In genomic region chr9:120730661-120731514, GRCh38 we compare ENCODE assay signal across 9 cellular contexts. TPM values are rescaled to one million over a fixed set of nuclear protein-coding genes. Genes with fewer than 3 reads are reported as not detected.
DNase-seq lines count a peak whose midpoint lies in the region; ATAC-seq and TF ChIP-seq lines count a peak whose summit lies in the region.
"Had no signal": no experiment of that assay in that cellular context is flagged by ENCODE, and none has a peak within 500 bp of the region (broad histone marks: within the 10 kb centered on the region; RNA-seq: fewer than 3 reads in every experiment).

No MANE protein-coding gene starts in this region.

- TF ChIP-seq CTCF in Calu3 (IDR thresholded peaks at IDR 0.05; ENCODE audit: unreplicated experiment) (no peak), dorsolateral prefrontal cortex (IDR thresholded peaks at IDR 0.05 in 54 of 56, conservative IDR thresholded peaks at IDR 0.05 in 2 of 56; ENCODE audit: low read depth in 1 of 56, partially characterized antibody in 56 of 56) (no peak)

- no peak overlapping the region for H3K4me2 ChIP-seq in mesenchymal stem cell (ENCODE audit: low read length, poor library complexity, severe bottlenecking)

- H4K91ac ChIP-seq in mesenchymal stem cell (ENCODE audit: low read length) = no peak overlapping the region

- H2BK12ac ChIP-seq in mesenchymal stem cell (ENCODE audit: low read length in 2 of 2) = no peak overlapping the region

- no peak overlapping the region for H3K9ac ChIP-seq in mesenchymal stem cell (ENCODE audit: low read length)

- DNase-seq in Calu3 = peak; percentile 70
- peak; percentile 57 for DNase-seq in NCI-H2029 (lab: John Stamatoyannopoulos, UW)
- DNase-seq in dorsolateral prefrontal cortex = no peak
- peak; percentile 76 for DNase-seq in mesenchymal stem cell
- no peak for DNase-seq in activated CD8-positive, alpha-beta memory T cell treated with anti-CD3 and anti-CD28 coated beads, Interleukin-2, amount 50 U/mL, for 4 hours
- DNase-seq: KBM-7 had no signal

- peaks cover 13% of the 10 kb centered on the region for H3K27me3 Mint-ChIP-seq in Calu3 (ENCODE audit: unreplicated experiment)

- H3K27ac ChIP-seq in dorsolateral prefrontal cortex (peak overlapping the region in 55 of 59 donors; percentile 1 to 83 (median 65)), mesenchymal stem cell (ENCODE audit: low read length, poor library complexity, severe bottlenecking) (peak overlapping the region; percentile 76)

- BruUV-seq in Calu3 (replicated peaks; lab: Mats Ljungman, UMichigan) = no TSS peak

- no peak overlapping the region for H2BK15ac ChIP-seq in mesenchymal stem cell (ENCODE audit: low read depth, poor library complexity, severe bottlenecking)

- intact Hi-C loops in Calu3 (cut with micrococcal nuclease; ENCODE audit: unreplicated experiment) = loop anchor here (5.0 kb wide), 1 partner anchor 114 kb away; no protein-coding TSS in a partner anchor
- intact Hi-C loops in dorsolateral prefrontal cortex (cut with DNase I) = no loop called here

- H3K4me3 Mint-ChIP-seq in Calu3 (ENCODE audit: low read depth, unreplicated experiment) = no peak overlapping the region

- no peak overlapping the region for H3K27ac Mint-ChIP-seq in Calu3 (ENCODE audit: unreplicated experiment)

- H3K18ac ChIP-seq in mesenchymal stem cell (ENCODE audit: low read depth in 1 of 2, low read length in 2 of 2) = peak overlapping the region in 1 of 2 experiments; percentile 5

- H4K8ac ChIP-seq in mesenchymal stem cell (ENCODE audit: low read length) = no peak overlapping the region

- CTCF ChIA-PET in Calu3 (lab: Charles Lee) = interaction anchor here (1.2 to 1.3 kb wide), 2 partner anchors 18 to 19 kb away, joined by 4 read pairs; no protein-coding TSS in a partner anchor

- WGBS in mesenchymal stem cell = 78% methylated on average over 7 of the region's 7 CpGs

- H2AFZ ChIP-seq in mesenchymal stem cell (ENCODE audit: low read depth, low read length) = no peak overlapping the region

- peaks cover 37% of the 10 kb centered on the region for H3K4me1 Mint-ChIP-seq in Calu3 (ENCODE audit: low read depth, unreplicated experiment)

- no peaks in the 10 kb centered on the region for H3K36me3 ChIP-seq in mesenchymal stem cell (ENCODE audit: control insufficient read depth in 1 of 2, insufficient read depth in 2 of 2, low read depth in 1 of 2, low read length in 2 of 2)

- H2AK5ac ChIP-seq in mesenchymal stem cell (ENCODE audit: low read length, severe bottlenecking) = peak overlapping the region; percentile 78

- ATAC-seq in GM18867 (IDR thresholded peaks at IDR 0.05; ENCODE audit: unreplicated experiment) (no peak), HG03342 (IDR thresholded peaks at IDR 0.05; ENCODE audit: unreplicated experiment) (no peak), GM18511 (IDR thresholded peaks at IDR 0.05; ENCODE audit: unreplicated experiment) (no peak)

- H3K9me3 ChIP-seq in mesenchymal stem cell (ENCODE audit: control insufficient read depth, low read length) = no peaks in the 10 kb centered on the region

- H3K14ac ChIP-seq in mesenchymal stem cell (ENCODE audit: low read length in 2 of 2) = no peak overlapping the region

- H3K9me3 Mint-ChIP-seq in Calu3 (ENCODE audit: low read depth, unreplicated experiment) = no peaks in the 10 kb centered on the region

- no peaks in the 10 kb centered on the region for H3K36me3 Mint-ChIP-seq in Calu3 (ENCODE audit: insufficient read depth, unreplicated experiment)

- peaks cover 25% of the 10 kb centered on the region for H3K4me1 ChIP-seq in mesenchymal stem cell (ENCODE audit: control insufficient read depth, insufficient read depth, low read depth, low read length)

- H3K4me3 ChIP-seq in dorsolateral prefrontal cortex (no peak overlapping the region), mesenchymal stem cell (ENCODE audit: insufficient read depth in 1 of 2, low read depth in 1 of 2, low read length in 2 of 2) (no peak overlapping the region)

- no peak overlapping the region for H2BK120ac ChIP-seq in mesenchymal stem cell (ENCODE audit: low read depth, low read length)

- no peak overlapping the region for H3K4ac ChIP-seq in mesenchymal stem cell (ENCODE audit: low read depth in 1 of 2, low read length in 2 of 2)

- H3K27me3 ChIP-seq in dorsolateral prefrontal cortex (no peaks in the 10 kb centered on the region), mesenchymal stem cell (ENCODE audit: control insufficient read depth in 1 of 2, insufficient read depth in 1 of 2, low read length in 2 of 2) (no peaks in the 10 kb centered on the region)

- no peaks in the 10 kb centered on the region for H3K79me1 ChIP-seq in mesenchymal stem cell (replicated peaks; ENCODE audit: low read length, poor library complexity, severe bottlenecking)

- peak overlapping the region in 1 of 2 experiments; percentile 73 for H3K23ac ChIP-seq in mesenchymal stem cell (ENCODE audit: low read length in 2 of 2)

- H2BK5ac ChIP-seq in mesenchymal stem cell (ENCODE audit: low read depth, low read length, poor library complexity, severe bottlenecking) = peak overlapping the region; percentile 20

RNA-seq across cellular contexts. Expression of gene MEGF9, which starts 16.6 kb away (rescaled TPM):
- total RNA-seq in Calu3 (2022) (6.9 and 7.1 TPM in 2 replicates), dorsolateral prefrontal cortex (10 to 100 TPM; 47.2 to 92.6 (median 64.9) TPM)
- 8.8 TPM for polyA plus RNA-seq in mesenchymal stem cell (2013, experiment 1 of 2)
- 9.1 TPM for polyA plus RNA-seq in mesenchymal stem cell (2013, experiment 2 of 2)

Comparison
In these comparisons a context has a peak if more than half of its experiments do, and no peak if none do; other contexts are left out.
1. DNase-seq: peak in Calu3 (single experiment), NCI-H2029 (single experiment) and mesenchymal stem cell (single experiment); none in dorsolateral prefrontal cortex (0 of 10) and activated CD8-positive, alpha-beta memory T cell treated with anti-CD3 and anti-CD28 coated beads, Interleukin-2, amount 50 U/mL, for 4 hours (single experiment).